29 cellular contexts compared by ENCODE assay signal in genomic region chr12:16120027-16120426, GRCh38.
"Had no signal": no experiment of that assay in that cellular context is flagged by ENCODE, and none has a peak within 500 bp of the region (broad histone marks: within the 10 kb centered on the region; RNA-seq: fewer than 3 reads in every experiment).

No MANE protein-coding gene starts in this region.

- H3K4me3 Mint-ChIP-seq: activated naive CD4-positive, alpha-beta T cell treated with anti-CD3 and anti-CD28 coated beads for 36 hours; activated naive CD8-positive, alpha-beta T cell treated with anti-CD3 and anti-CD28 coated beads, Interleukin-2, amount 10 ng/mL, durations not matched to agents 7 days and 5 days; activated T-helper 1 cell treated with anti-CD3 and anti-CD28 coated beads, Interleukin-12 subunit alpha, Interleukin-12 subunit beta, Interleukin-2, Interleukin-4 antibody, amounts not matched to agents 30 ng/mL and 10 ng/mL and 1 ng/mL, durations not matched to agents 14 hours and 24 hours and 36 hours; brain; memory B cell; natural killer cell; stimulated activated naive B cell treated with anti-CD40 and anti-IgM and Interleukin-4, amounts not matched to agents 10 μg/mL and 1 μg/mL and 100 μg/mL, for 72 hours; T-helper 17 cell had no signal

- ATAC-seq: activated CD4-positive, CD25-positive, alpha-beta regulatory T cell treated with anti-CD3 and anti-CD28 coated beads, Interleukin-2, amount 50 U/mL, for 24 hours; gastrocnemius medialis; left cardiac atrium; natural killer cell; right cardiac atrium; stimulated activated naive B cell treated with anti-CD40 and anti-IgM and Interleukin-4, amounts not matched to agents 10 μg/mL and 1 μg/mL and 100 μg/mL, for 72 hours; T-helper 17 cell had no signal

- H3K36me3 Mint-ChIP-seq: activated naive CD8-positive, alpha-beta T cell treated with anti-CD3 and anti-CD28 coated beads, Interleukin-2, amount 10 ng/mL, durations not matched to agents 7 days and 5 days; brain; memory B cell; natural killer cell; stimulated activated naive B cell treated with anti-CD40 and anti-IgM and Interleukin-4, amounts not matched to agents 10 μg/mL and 1 μg/mL and 100 μg/mL, for 72 hours had no signal

- H3K9me3 Mint-ChIP-seq: activated naive CD4-positive, alpha-beta T cell treated with anti-CD3 and anti-CD28 coated beads for 36 hours; activated naive CD8-positive, alpha-beta T cell treated with anti-CD3 and anti-CD28 coated beads, Interleukin-2, amount 10 ng/mL, durations not matched to agents 7 days and 5 days; activated T-helper 1 cell treated with anti-CD3 and anti-CD28 coated beads, Interleukin-12 subunit alpha, Interleukin-12 subunit beta, Interleukin-2, Interleukin-4 antibody, amounts not matched to agents 30 ng/mL and 10 ng/mL and 1 ng/mL, durations not matched to agents 14 hours and 24 hours and 36 hours; brain; stimulated activated naive B cell treated with anti-CD40 and anti-IgM and Interleukin-4, amounts not matched to agents 10 μg/mL and 1 μg/mL and 100 μg/mL, for 72 hours had no signal

- H3K27ac Mint-ChIP-seq: activated naive CD4-positive, alpha-beta T cell treated with anti-CD3 and anti-CD28 coated beads for 36 hours; activated naive CD8-positive, alpha-beta T cell treated with anti-CD3 and anti-CD28 coated beads, Interleukin-2, amount 10 ng/mL, durations not matched to agents 7 days and 5 days; activated T-helper 1 cell treated with anti-CD3 and anti-CD28 coated beads, Interleukin-12 subunit alpha, Interleukin-12 subunit beta, Interleukin-2, Interleukin-4 antibody, amounts not matched to agents 30 ng/mL and 10 ng/mL and 1 ng/mL, durations not matched to agents 14 hours and 24 hours and 36 hours; memory B cell; natural killer cell; stimulated activated naive B cell treated with anti-CD40 and anti-IgM and Interleukin-4, amounts not matched to agents 10 μg/mL and 1 μg/mL and 100 μg/mL, for 72 hours; T-helper 17 cell had no signal

- H3K27ac ChIP-seq: ascending aorta, gastrocnemius medialis, stomach, thyroid gland, upper lobe of left lung, WERI-Rb-1 had no signal

- H3K36me3 ChIP-seq: ascending aorta, gastrocnemius medialis, stomach, thyroid gland, upper lobe of left lung, WERI-Rb-1 had no signal

- DNase-seq: activated CD4-positive, alpha-beta T cell treated with anti-CD3 and anti-CD28 coated beads for 48 hours; activated CD4-positive, alpha-beta T cell treated with anti-CD3 and anti-CD28 coated beads, Interleukin-2, amount 50 U/mL, for 48 hours; activated CD8-positive, alpha-beta memory T cell treated with anti-CD3 and anti-CD28 coated beads for 24 hours; activated effector memory CD4-positive, alpha-beta T cell treated with anti-CD3 and anti-CD28 coated beads, Interleukin-2, amount 50 U/mL, for 16 hours; activated naive CD4-positive, alpha-beta T cell treated with anti-CD3 and anti-CD28 coated beads for 36 hours; activated naive CD8-positive, alpha-beta T cell treated with anti-CD3 and anti-CD28 coated beads, Interleukin-2, amount 10 ng/mL, durations not matched to agents 7 days and 5 days; activated T-cell treated with anti-CD3 and anti-CD28 coated beads, Interleukin-2, amount 50 U/mL, for 1 hour; caudate nucleus; cortex of kidney; gastrocnemius medialis; glutamatergic neuron; islet precursor cell; left cardiac atrium; natural killer cell; stimulated activated CD4-positive, alpha-beta T cell treated with anti-CD3 and anti-CD28 coated beads, Interleukin-15, amount 100 ng/mL, for 24 hours; stimulated activated CD4-positive, alpha-beta T cell treated with anti-CD3 and anti-CD28 coated beads, Interleukin-2, amount 100 ng/mL, for 24 hours; stimulated activated naive B cell treated with anti-CD40 and anti-IgM and Interleukin-4, amounts not matched to agents 10 μg/mL and 1 μg/mL and 100 μg/mL, for 72 hours; stomach; T-helper 17 cell; T1000; thyroid gland; upper lobe of left lung; WERI-Rb-1 had no signal

- H3K27me3 Mint-ChIP-seq: brain had no signal

- H3K4me3 ChIP-seq: ascending aorta, gastrocnemius medialis, stomach, thyroid gland, upper lobe of left lung had no signal

- H3K4me1 Mint-ChIP-seq: activated naive CD8-positive, alpha-beta T cell treated with anti-CD3 and anti-CD28 coated beads, Interleukin-2, amount 10 ng/mL, durations not matched to agents 7 days and 5 days; memory B cell; natural killer cell; stimulated activated naive B cell treated with anti-CD40 and anti-IgM and Interleukin-4, amounts not matched to agents 10 μg/mL and 1 μg/mL and 100 μg/mL, for 72 hours; T-helper 17 cell had no signal

- H3K27me3 ChIP-seq: ascending aorta, gastrocnemius medialis, stomach, thyroid gland, upper lobe of left lung had no signal

- H3K9me3 ChIP-seq: ascending aorta, gastrocnemius medialis, stomach, thyroid gland, upper lobe of left lung had no signal

- H3K4me1 ChIP-seq: ascending aorta, gastrocnemius medialis, stomach, thyroid gland, upper lobe of left lung had no signal
